ENCODE assay signal across 13 cellular contexts in genomic region chrX:101393530-101394305, GRCh38. TPM values are rescaled to one million over a fixed set of nuclear protein-coding genes. Genes with fewer than 3 reads are reported as not detected.
DNase-seq lines count a peak whose midpoint lies in the region; ATAC-seq and TF ChIP-seq lines count a peak whose summit lies in the region.
"Had no signal": no experiment of that assay in that cellular context is flagged by ENCODE, and none has a peak within 500 bp of the region (broad histone marks: within the 10 kb centered on the region; RNA-seq: fewer than 3 reads in every experiment).

No MANE protein-coding gene starts in this region.

- no peaks in the 10 kb centered on the region for H3K27me3 ChIP-seq in OCI-LY1 (ENCODE audit: insufficient read depth, low read length)

- H3K36me3 ChIP-seq in OCI-LY1 (ENCODE audit: insufficient read depth, low read length), result peaks cover 48% of the 10 kb centered on the region

- peaks cover 44% of the 10 kb centered on the region for H3K4me1 ChIP-seq in OCI-LY1 (ENCODE audit: insufficient read depth, low read length, severe bottlenecking)

- no peak for ATAC-seq in activated T-cell treated with anti-CD3 and anti-CD28 coated beads, Interleukin-2, amount 50 U/mL, for 72 hours (replicated peaks in 1 of 2)
- no peak for ATAC-seq in central memory CD8-positive, alpha-beta T cell (replicated peaks; ENCODE audit: extremely low read depth, poor library complexity, severe bottlenecking)
- ATAC-seq in stimulated activated effector memory CD8-positive, alpha-beta T cell treated with anti-CD3 and anti-CD28 coated beads, Interleukin-12 subunit alpha, Interleukin-12 subunit beta, amount 100 ng/mL, for 72 hours, result no peak
- ATAC-seq in GM18858 (IDR thresholded peaks at IDR 0.05; ENCODE audit: unreplicated experiment) (no peak), left cardiac atrium (no peak)

- intact Hi-C loops in left cardiac atrium (cut with DNase I), result no loop called here

- H3K4me1 Mint-ChIP-seq in activated T-cell treated with anti-CD3 and anti-CD28 coated beads, Interleukin-2, amount 50 U/mL, for 72 hours (ENCODE audit: low read depth), result peaks cover 6% of the 10 kb centered on the region
- H3K4me1 Mint-ChIP-seq in central memory CD8-positive, alpha-beta T cell, result peaks cover 24% of the 10 kb centered on the region
- peaks cover 12% of the 10 kb centered on the region for H3K4me1 Mint-ChIP-seq in stimulated activated effector memory CD8-positive, alpha-beta T cell treated with anti-CD3 and anti-CD28 coated beads, Interleukin-12 subunit alpha, Interleukin-12 subunit beta, amount 100 ng/mL, for 72 hours

- peak overlapping the region; percentile 97; the same call in 1 of the 2 replicates for H3K4me2 ChIP-seq in OCI-LY1 (ENCODE audit: low read length)

- in situ Hi-C loops in ACHN (cut with HindIII; ENCODE audit: low pct_ligation_motif_present, low pct_unique_long_range_greater_than_20kb, low sequenced_read_pairs), result no loop called here

- TF ChIP-seq CTCF in OCI-LY1 (IDR thresholded peaks at IDR 0.05; ENCODE audit: low read length), result no peak

- peaks cover 9 to 22% of the 10 kb centered on the region in 2 donors for H3K36me3 Mint-ChIP-seq in activated T-cell treated with anti-CD3 and anti-CD28 coated beads, Interleukin-2, amount 50 U/mL, for 72 hours (ENCODE audit: insufficient read depth in 2 of 2)
- H3K36me3 Mint-ChIP-seq in central memory CD8-positive, alpha-beta T cell (ENCODE audit: insufficient read depth), result peaks cover 40% of the 10 kb centered on the region
- H3K36me3 Mint-ChIP-seq in stimulated activated effector memory CD8-positive, alpha-beta T cell treated with anti-CD3 and anti-CD28 coated beads, Interleukin-12 subunit alpha, Interleukin-12 subunit beta, amount 100 ng/mL, for 72 hours, result peaks cover 77% of the 10 kb centered on the region

- no peaks in the 10 kb centered on the region for H4K20me1 ChIP-seq in OCI-LY1 (ENCODE audit: insufficient read depth, low read length)

- peaks cover 5% of the 10 kb centered on the region for H3K79me2 ChIP-seq in OCI-LY1 (ENCODE audit: insufficient read depth, low read length)

- peak overlapping the region; percentile 22 for H3K4me3 ChIP-seq in OCI-LY1 (ENCODE audit: low read depth, low read length, poor library complexity, severe bottlenecking)

- peak overlapping the region; percentile 91 to 96 for H3K4me3 Mint-ChIP-seq in activated T-cell treated with anti-CD3 and anti-CD28 coated beads, Interleukin-2, amount 50 U/mL, for 72 hours
- H3K4me3 Mint-ChIP-seq in central memory CD8-positive, alpha-beta T cell, result no peak overlapping the region
- H3K4me3 Mint-ChIP-seq in stimulated activated effector memory CD8-positive, alpha-beta T cell treated with anti-CD3 and anti-CD28 coated beads, Interleukin-12 subunit alpha, Interleukin-12 subunit beta, amount 100 ng/mL, for 72 hours, result peak overlapping the region; percentile 86

- H3K9me3 ChIP-seq in OCI-LY1 (ENCODE audit: low read length), result no peaks in the 10 kb centered on the region

- H3K27me3 Mint-ChIP-seq in activated T-cell treated with anti-CD3 and anti-CD28 coated beads, Interleukin-2, amount 50 U/mL, for 72 hours (ENCODE audit: low read depth), result no peaks in the 10 kb centered on the region
- H3K27me3 Mint-ChIP-seq in central memory CD8-positive, alpha-beta T cell, result no peaks in the 10 kb centered on the region

- no peak overlapping the region for H2AFZ ChIP-seq in OCI-LY1 (ENCODE audit: low read length)

- H3K9ac ChIP-seq in OCI-LY1 (ENCODE audit: low read length), result no peak overlapping the region

- no peaks in the 10 kb centered on the region for H3K9me3 Mint-ChIP-seq in activated T-cell treated with anti-CD3 and anti-CD28 coated beads, Interleukin-2, amount 50 U/mL, for 72 hours
- no peaks in the 10 kb centered on the region for H3K9me3 Mint-ChIP-seq in central memory CD8-positive, alpha-beta T cell
- H3K9me3 Mint-ChIP-seq in stimulated activated effector memory CD8-positive, alpha-beta T cell treated with anti-CD3 and anti-CD28 coated beads, Interleukin-12 subunit alpha, Interleukin-12 subunit beta, amount 100 ng/mL, for 72 hours, result no peaks in the 10 kb centered on the region

- H3F3A ChIP-seq in OCI-LY1 (ENCODE audit: insufficient read depth, low read length), result no peaks in the 10 kb centered on the region

- no peaks in the 10 kb centered on the region for H3K9me2 ChIP-seq in OCI-LY1 (ENCODE audit: low read depth, low read length)

- H3K27ac ChIP-seq in OCI-LY1 (ENCODE audit: low read depth, low read length, poor library complexity, severe bottlenecking), result peak overlapping the region; percentile 40

- no peak for DNase-seq in activated T-cell treated with anti-CD3 and anti-CD28 coated beads, Interleukin-2, amount 50 U/mL, for 72 hours
- DNase-seq in activated T-cell treated with anti-CD3 and anti-CD28 coated beads for 4 hours (no peak), ACHN (no peak), left cardiac atrium (no peak)
- DNase-seq in central memory CD8-positive, alpha-beta T cell (ENCODE audit: low spot score in 2 of 2), result no peak
- DNase-seq in stimulated activated effector memory CD8-positive, alpha-beta T cell treated with anti-CD3 and anti-CD28 coated beads, Interleukin-12 subunit alpha, Interleukin-12 subunit beta, amount 100 ng/mL, for 72 hours (ENCODE audit: low spot score in 2 of 2), result no peak
- DNase-seq: activated CD4-positive, CD25-positive, alpha-beta regulatory T cell treated with anti-CD3 and anti-CD28 coated beads, Interleukin-2, amount 50 U/mL, for 72 hours; C1 segment of cervical spinal cord; hypothalamus; NCI-H2081 had no signal

- H3K27ac Mint-ChIP-seq in activated T-cell treated with anti-CD3 and anti-CD28 coated beads, Interleukin-2, amount 50 U/mL, for 72 hours, result peak overlapping the region; percentile 98
- peak overlapping the region; percentile 94 for H3K27ac Mint-ChIP-seq in central memory CD8-positive, alpha-beta T cell (ENCODE audit: low read depth)
- peak overlapping the region; percentile 97 for H3K27ac Mint-ChIP-seq in stimulated activated effector memory CD8-positive, alpha-beta T cell treated with anti-CD3 and anti-CD28 coated beads, Interleukin-12 subunit alpha, Interleukin-12 subunit beta, amount 100 ng/mL, for 72 hours

RNA-seq across cellular contexts. Expression of gene RPL36A, which starts 2.9 kb away (rescaled TPM):
- 100 to 1,000 TPM; 221 to 294 TPM for total RNA-seq in activated T-cell treated with anti-CD3 and anti-CD28 coated beads, Interleukin-2, amount 50 U/mL, for 72 hours
- total RNA-seq in left cardiac atrium, result 100 to 1,000 TPM in 1 of 2 donors, 10 to 100 TPM in 1; 98.2 to 109 TPM

RNA-seq across cellular contexts. Expression of gene BTK, which starts 7.7 kb away (rescaled TPM):
- total RNA-seq in activated T-cell treated with anti-CD3 and anti-CD28 coated beads, Interleukin-2, amount 50 U/mL, for 72 hours, result 1 to 10 TPM; 1.7 to 1.9 TPM
- 1 to 10 TPM; 3.5 to 5.9 TPM for total RNA-seq in left cardiac atrium
- total RNA-seq: RPMI7951 had no signal

RNA-seq across cellular contexts. Expression of gene GLA, which starts 14.0 kb away (rescaled TPM):
- total RNA-seq in activated T-cell treated with anti-CD3 and anti-CD28 coated beads, Interleukin-2, amount 50 U/mL, for 72 hours, result 10 to 100 TPM; 43.7 to 48.1 TPM
- 10 to 100 TPM; 17.8 to 23.8 TPM for total RNA-seq in left cardiac atrium

RNA-seq across cellular contexts. Expression of gene HNRNPH2, which starts 14.3 kb away (rescaled TPM):
- 10 to 100 TPM; 15.0 to 17.8 TPM for total RNA-seq in activated T-cell treated with anti-CD3 and anti-CD28 coated beads, Interleukin-2, amount 50 U/mL, for 72 hours
- 10 to 100 TPM; 52.7 to 70.6 TPM for total RNA-seq in left cardiac atrium

RNA-seq across cellular contexts. Expression of gene TIMM8A, which starts 45.2 kb away (rescaled TPM):
- 10 to 100 TPM; 13.8 to 15.7 TPM for total RNA-seq in activated T-cell treated with anti-CD3 and anti-CD28 coated beads, Interleukin-2, amount 50 U/mL, for 72 hours
- total RNA-seq in left cardiac atrium, result 10 to 100 TPM; 18.1 to 21.3 TPM
